ENCODE assay signal across 23 cellular contexts in genomic region chr9:117145811-117146490, GRCh38.
"Had no signal": no experiment of that assay in that cellular context is flagged by ENCODE, and none has a peak within 500 bp of the region (broad histone marks: within the 10 kb centered on the region; RNA-seq: fewer than 3 reads in every experiment).

No MANE protein-coding gene starts in this region.

- H3K36me3 Mint-ChIP-seq: activated naive CD4-positive, alpha-beta T cell treated with anti-CD3 and anti-CD28 coated beads, Interleukin-2, amount 50 U/mL, for 72 hours; brain; natural killer cell treated with Interleukin-12 subunit alpha and Interleukin-12 subunit beta and Interleukin-15 and Interleukin-18, amount 100 ng/mL, for 72 hours; type B pancreatic cell had no signal

- H3K4me1 ChIP-seq: pancreas, psoas muscle, vagina had no signal

- H3K27me3 ChIP-seq: pancreas, vagina had no signal

- H3K4me3 Mint-ChIP-seq: activated T-helper 1 cell treated with anti-CD3 and anti-CD28 coated beads, Interleukin-12 subunit alpha, Interleukin-12 subunit beta, Interleukin-2, Interleukin-4 antibody, amounts not matched to agents 30 ng/mL and 10 ng/mL and 1 ng/mL, durations not matched to agents 14 hours and 24 hours and 36 hours; effector memory CD8-positive, alpha-beta T cell; natural killer cell treated with Interleukin-12 subunit alpha and Interleukin-12 subunit beta and Interleukin-15 and Interleukin-18, amount 100 ng/mL, for 72 hours; type B pancreatic cell had no signal

- ATAC-seq: activated naive CD4-positive, alpha-beta T cell treated with anti-CD3 and anti-CD28 coated beads, Interleukin-2, amount 50 U/mL, for 72 hours; effector memory CD8-positive, alpha-beta T cell; esophagus mucosa; left ventricle myocardium superior; natural killer cell treated with Interleukin-12 subunit alpha and Interleukin-12 subunit beta and Interleukin-15 and Interleukin-18, amount 100 ng/mL, for 72 hours; pancreas; psoas muscle; right cardiac atrium had no signal

- H3K27ac Mint-ChIP-seq: activated naive CD4-positive, alpha-beta T cell treated with anti-CD3 and anti-CD28 coated beads, Interleukin-2, amount 50 U/mL, for 72 hours; activated T-helper 1 cell treated with anti-CD3 and anti-CD28 coated beads, Interleukin-12 subunit alpha, Interleukin-12 subunit beta, Interleukin-2, Interleukin-4 antibody, amounts not matched to agents 30 ng/mL and 10 ng/mL and 1 ng/mL, durations not matched to agents 14 hours and 24 hours and 36 hours; effector memory CD8-positive, alpha-beta T cell; natural killer cell treated with Interleukin-12 subunit alpha and Interleukin-12 subunit beta and Interleukin-15 and Interleukin-18, amount 100 ng/mL, for 72 hours; type B pancreatic cell had no signal

- DNase-seq: activated CD4-positive, alpha-beta T cell treated with anti-CD3 and anti-CD28 coated beads for 4 hours; activated CD4-positive, alpha-beta T cell treated with anti-CD3 and anti-CD28 coated beads, Interleukin-2, amount 50 U/mL, for 48 hours; activated CD4-positive, CD25-positive, alpha-beta regulatory T cell; aorta; effector memory CD8-positive, alpha-beta T cell; foreskin melanocyte; head of caudate nucleus; left ventricle myocardium superior; mammary epithelial cell; midbrain; pancreas; psoas muscle; right cardiac atrium; stimulated activated CD4-positive, alpha-beta T cell treated with anti-CD3 and anti-CD28 coated beads, Interleukin-4, amount 100 ng/mL, for 24 hours; stimulated activated naive CD4-positive, alpha-beta T cell treated with Interleukin-2 at 50 U/mL for 16 hours had no signal

- H3K9me3 Mint-ChIP-seq: activated T-helper 1 cell treated with anti-CD3 and anti-CD28 coated beads, Interleukin-12 subunit alpha, Interleukin-12 subunit beta, Interleukin-2, Interleukin-4 antibody, amounts not matched to agents 30 ng/mL and 10 ng/mL and 1 ng/mL, durations not matched to agents 14 hours and 24 hours and 36 hours; type B pancreatic cell had no signal

- H3K27me3 Mint-ChIP-seq: effector memory CD8-positive, alpha-beta T cell; natural killer cell treated with Interleukin-12 subunit alpha and Interleukin-12 subunit beta and Interleukin-15 and Interleukin-18, amount 100 ng/mL, for 72 hours; type B pancreatic cell had no signal

- H3K4me3 ChIP-seq: pancreas, psoas muscle, thoracic aorta, vagina had no signal

- H3K36me3 ChIP-seq: pancreas, thoracic aorta, vagina had no signal

- H3K27ac ChIP-seq: pancreas, psoas muscle, thoracic aorta, vagina had no signal

- H3K9me3 ChIP-seq: pancreas, psoas muscle, thoracic aorta, vagina had no signal
